1 cellular context compared by ENCODE assay signal in genomic region chr2:120267348-120267747, GRCh38.
TF ChIP-seq lines count a peak whose summit lies in the region.

No MANE protein-coding gene starts in this region.

TF ChIP-seq in WTC11, 78 proteins besides CTCF, POLR2A, EP300 and RAD21 (continued from another document):
- no peak for TF ChIP-seq NFE2L1 (CRISPR knock-in tag; IDR thresholded peaks at IDR 0.05)
